In the genomic region with DNA sequence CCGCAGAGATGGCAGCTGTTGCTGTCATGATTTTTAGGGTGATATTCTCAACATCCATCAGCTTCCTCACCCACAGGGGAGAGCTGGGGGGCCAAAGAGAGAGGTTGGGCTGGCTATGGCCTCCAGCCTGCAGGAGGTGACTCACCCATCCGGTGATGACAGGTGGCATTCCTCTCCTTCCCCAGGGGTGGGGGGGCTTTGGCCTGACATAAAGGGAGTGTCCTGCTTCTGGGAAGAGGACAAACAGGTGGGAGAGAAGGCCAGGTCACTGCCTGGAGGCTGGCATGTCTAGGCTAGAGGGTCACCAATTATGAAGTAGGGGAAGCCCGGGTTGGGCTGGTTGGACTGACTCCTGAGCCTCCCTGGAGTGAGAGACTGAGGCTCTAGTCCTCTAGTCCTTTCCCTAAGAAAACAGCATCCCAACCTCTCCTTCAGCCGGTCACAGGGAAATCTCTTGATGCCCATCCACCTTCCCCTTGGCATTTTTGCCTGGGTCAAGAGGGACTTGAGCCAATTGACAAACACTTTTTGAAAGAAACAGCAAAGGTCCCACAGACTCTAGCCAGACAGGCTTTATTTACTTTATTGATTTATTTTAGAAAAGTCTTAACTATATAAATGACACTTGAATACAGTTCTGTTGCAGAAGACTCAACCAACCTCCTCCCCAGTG, we compare ENCODE assay signal across 30 cellular contexts.
"Had no signal": no experiment of that assay in that cellular context is flagged by ENCODE, and none has a peak within 500 bp of the region (broad histone marks: within the 10 kb centered on the region; RNA-seq: fewer than 3 reads in every experiment).

No MANE protein-coding gene starts in this region.

- ATAC-seq: naive thymus-derived CD4-positive, alpha-beta T cell; natural killer cell; right cardiac atrium; sciatic nerve; stimulated activated memory B cell treated with anti-CD40 and anti-IgM and Interleukin-4, amounts not matched to agents 10 μg/mL and 1 μg/mL and 100 μg/mL, for 72 hours; stimulated activated naive CD8-positive, alpha-beta T cell treated with anti-CD3 and anti-CD28 coated beads, Interleukin-15, amount 100 ng/mL, for 72 hours; stimulated activated naive CD8-positive, alpha-beta T cell treated with anti-CD3 and anti-CD28 coated beads, Interleukin-15, Interleukin-2, amounts not matched to agents 100 U/mL and 50 U/mL, for 24 hours; upper lobe of right lung had no signal

- H3K9me3 ChIP-seq: ovary, psoas muscle, testis, upper lobe of right lung, vagina had no signal

- H3K9ac ChIP-seq: neural progenitor cell, parathyroid adenoma had no signal

- H3K27ac ChIP-seq: neural progenitor cell, ovary, parathyroid adenoma, psoas muscle, skin epidermis, spleen, suprapubic skin, testis, tibial artery, transverse colon, upper lobe of right lung, vagina had no signal

- H3K4me3 ChIP-seq: neural progenitor cell, ovary, psoas muscle, skin epidermis, smooth muscle cell, spleen, suprapubic skin, testis, tibial artery, transverse colon, upper lobe of right lung, vagina had no signal

- H3K36me3 Mint-ChIP-seq: neural progenitor cell; stimulated activated memory B cell treated with anti-CD40 and anti-IgM and Interleukin-4, amounts not matched to agents 10 μg/mL and 1 μg/mL and 100 μg/mL, for 72 hours; type B pancreatic cell had no signal

- H3K27me3 ChIP-seq: neural progenitor cell, ovary, spleen, suprapubic skin, testis, transverse colon, upper lobe of right lung, vagina had no signal

- H3K4me1 Mint-ChIP-seq: naive thymus-derived CD4-positive, alpha-beta T cell; natural killer cell; nephron; neural progenitor cell; stimulated activated memory B cell treated with anti-CD40 and anti-IgM and Interleukin-4, amounts not matched to agents 10 μg/mL and 1 μg/mL and 100 μg/mL, for 72 hours; stimulated activated naive CD8-positive, alpha-beta T cell treated with anti-CD3 and anti-CD28 coated beads, Interleukin-15, amount 100 ng/mL, for 72 hours had no signal

- H3K27ac Mint-ChIP-seq: naive thymus-derived CD4-positive, alpha-beta T cell; natural killer cell; nephron; neural progenitor cell; stimulated activated memory B cell treated with anti-CD40 and anti-IgM and Interleukin-4, amounts not matched to agents 10 μg/mL and 1 μg/mL and 100 μg/mL, for 72 hours; stimulated activated naive CD8-positive, alpha-beta T cell treated with anti-CD3 and anti-CD28 coated beads, Interleukin-15, amount 100 ng/mL, for 72 hours; type B pancreatic cell had no signal

- DNase-seq: naive thymus-derived CD4-positive, alpha-beta T cell; natural killer cell; occipital lobe; ovary; psoas muscle; right cardiac atrium; spleen; stimulated activated CD4-positive, alpha-beta T cell treated with anti-CD3 and anti-CD28 coated beads, Interleukin-12 subunit alpha, Interleukin-12 subunit beta, amount 100 ng/mL, for 4 hours; stimulated activated CD4-positive, alpha-beta T cell treated with anti-CD3 and anti-CD28 coated beads, Interleukin-1b, Interleukin-23, amount 100 ng/mL, for 48 hours; stimulated activated CD4-positive, alpha-beta T cell treated with anti-CD3 and anti-CD28 coated beads, Interleukin-4, amount 100 ng/mL, for 1 hour; stimulated activated CD4-positive, alpha-beta T cell treated with anti-CD3 and anti-CD28 coated beads, Interleukin-4, amount 100 ng/mL, for 4 hours; stimulated activated CD8-positive, alpha-beta memory T cell treated with anti-CD3 and anti-CD28 coated beads, Interleukin-4, amount 100 ng/mL, for 48 hours; stimulated activated naive CD4-positive, alpha-beta T cell; stimulated activated naive CD8-positive, alpha-beta T cell treated with anti-CD3 and anti-CD28 coated beads, Interleukin-15, amount 100 ng/mL, for 72 hours; stimulated activated naive CD8-positive, alpha-beta T cell treated with anti-CD3 and anti-CD28 coated beads, Interleukin-15, Interleukin-2, amounts not matched to agents 100 U/mL and 50 U/mL, for 24 hours; substantia nigra; testis; tibial artery; transverse colon; upper lobe of right lung had no signal

- H3K4me2 ChIP-seq: neural progenitor cell, smooth muscle cell had no signal

- H3K79me2 ChIP-seq: parathyroid adenoma had no signal

- H3K4me3 Mint-ChIP-seq: naive thymus-derived CD4-positive, alpha-beta T cell; natural killer cell; nephron; neural progenitor cell; stimulated activated memory B cell treated with anti-CD40 and anti-IgM and Interleukin-4, amounts not matched to agents 10 μg/mL and 1 μg/mL and 100 μg/mL, for 72 hours; stimulated activated naive CD8-positive, alpha-beta T cell treated with anti-CD3 and anti-CD28 coated beads, Interleukin-15, amount 100 ng/mL, for 72 hours; type B pancreatic cell had no signal

- H3K36me3 ChIP-seq: neural progenitor cell, ovary, spleen, suprapubic skin, tibial artery, transverse colon, upper lobe of right lung, vagina had no signal

- H3K27me3 Mint-ChIP-seq: naive thymus-derived CD4-positive, alpha-beta T cell; stimulated activated memory B cell treated with anti-CD40 and anti-IgM and Interleukin-4, amounts not matched to agents 10 μg/mL and 1 μg/mL and 100 μg/mL, for 72 hours; stimulated activated naive CD8-positive, alpha-beta T cell treated with anti-CD3 and anti-CD28 coated beads, Interleukin-15, amount 100 ng/mL, for 72 hours; type B pancreatic cell had no signal

- H3K4me1 ChIP-seq: neural progenitor cell, parathyroid adenoma, psoas muscle, spleen, suprapubic skin, testis, tibial artery, transverse colon, upper lobe of right lung, vagina had no signal

- H2AFZ ChIP-seq: neural progenitor cell, parathyroid adenoma had no signal
